8 cellular contexts compared by ENCODE assay signal in the genomic region with DNA sequence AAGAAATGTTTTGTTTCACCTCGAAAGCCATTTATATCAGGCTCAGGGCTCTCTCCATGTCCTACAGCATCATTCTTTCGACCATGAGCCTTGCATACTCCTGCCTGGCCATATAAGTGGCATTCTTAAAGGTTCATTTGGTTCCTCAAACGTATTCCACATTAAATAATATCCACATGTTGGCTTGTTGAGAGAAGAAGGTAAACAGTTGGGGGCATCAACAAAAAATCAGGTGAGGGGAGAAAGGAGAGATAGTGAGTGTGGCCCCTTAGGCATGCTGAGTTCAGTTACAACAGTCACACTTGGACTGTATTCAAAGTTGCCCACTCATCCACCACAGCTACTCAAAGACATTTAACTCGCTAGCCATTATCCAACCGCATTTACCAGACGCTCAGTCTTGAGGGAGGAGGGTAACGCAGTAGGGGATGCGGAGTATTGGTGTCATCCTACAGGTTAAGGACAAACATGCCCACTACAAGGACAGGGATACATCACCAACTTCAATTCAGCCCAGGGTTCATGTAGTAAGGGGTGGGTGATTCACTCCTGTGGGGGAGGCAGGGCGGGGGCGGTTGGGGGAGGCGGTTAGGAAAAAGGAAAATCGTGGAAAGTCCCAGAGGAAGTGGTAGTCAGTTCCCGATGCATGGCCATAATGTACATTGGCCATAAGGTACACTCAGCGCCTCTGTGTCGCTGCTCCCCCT. TPM values are rescaled to one million over a fixed set of nuclear protein-coding genes. Genes with fewer than 3 reads are reported as not detected.
DNase-seq lines count a peak whose midpoint lies in the region; ATAC-seq and TF ChIP-seq lines count a peak whose summit lies in the region.

No MANE protein-coding gene starts in this region.

- H3K27me3 ChIP-seq in testis = no peaks in the 10 kb centered on the region

- no peaks in the 10 kb centered on the region for H3K9me3 Mint-ChIP-seq in activated CD4-positive, alpha-beta T cell treated with anti-CD3 and anti-CD28 coated beads for 36 hours (ENCODE audit: low read depth)
- no peaks in the 10 kb centered on the region for H3K9me3 Mint-ChIP-seq in activated naive CD8-positive, alpha-beta T cell (ENCODE audit: low read depth)

- H3K4me3 ChIP-seq in testis = peak overlapping the region; percentile 82 to 86

- H3K27me3 Mint-ChIP-seq in activated CD4-positive, alpha-beta T cell treated with anti-CD3 and anti-CD28 coated beads for 36 hours = peaks cover 65% of the 10 kb centered on the region
- H3K27me3 Mint-ChIP-seq in activated naive CD8-positive, alpha-beta T cell = peaks cover 49% of the 10 kb centered on the region
- peaks cover 75% of the 10 kb centered on the region for H3K27me3 Mint-ChIP-seq in T-helper 17 cell

- no peaks in the 10 kb centered on the region for H3K9me3 ChIP-seq in testis
- no peaks in the 10 kb centered on the region for H3K9me3 ChIP-seq in T-helper 17 cell (ENCODE audit: control insufficient read depth, low read length, poor library complexity, severe bottlenecking)

- H3K36me3 ChIP-seq in testis (ENCODE audit: low read depth, missing control alignments) = no peaks in the 10 kb centered on the region

- CTCF ChIA-PET in activated CD4-positive, alpha-beta T cell treated with anti-CD3 and anti-CD28 coated beads for 36 hours (lab: Charles Lee) = interaction anchor here (0.6 to 1.7 kb wide), 3 partner anchors 9 to 128 kb away, joined by 3 to 6 read pairs (median 3); no protein-coding TSS in a partner anchor

- DNase-seq in activated CD4-positive, alpha-beta T cell treated with anti-CD3 and anti-CD28 coated beads for 36 hours = no peak
- DNase-seq in activated CD4-positive, alpha-beta T cell treated with anti-CD3 and anti-CD28 coated beads, Interleukin-2, amount 50 U/mL, for 1 hour = no peak
- DNase-seq in iris pigment epithelial cell (ENCODE audit: low read depth) (peak; percentile 74), testis (no peak), T-helper 17 cell (no peak)

- no peak for TF ChIP-seq CTCF in testis (IDR thresholded peaks at IDR 0.05)

- H3K36me3 Mint-ChIP-seq in activated CD4-positive, alpha-beta T cell treated with anti-CD3 and anti-CD28 coated beads for 36 hours (ENCODE audit: low read depth) = no peaks in the 10 kb centered on the region
- H3K36me3 Mint-ChIP-seq in activated naive CD8-positive, alpha-beta T cell = no peaks in the 10 kb centered on the region
- H3K36me3 Mint-ChIP-seq in T-helper 17 cell (ENCODE audit: low read depth) = peaks cover 4% of the 10 kb centered on the region

- 22% methylated on average over 13 to 15 of the region's 15 CpGs for WGBS in testis, 2 donors

- H3K27ac ChIP-seq in testis = peak overlapping the region in 1 of 2 donors; percentile 86

- peaks cover 16% of the 10 kb centered on the region for H3K4me1 ChIP-seq in testis

- intact Hi-C loops in activated CD4-positive, alpha-beta T cell treated with anti-CD3 and anti-CD28 coated beads for 36 hours (cut with DNase I, micrococcal nuclease) = loop anchor here in 1 of 2 experiments (5.0 kb wide), 1 partner anchor 66 kb away; a partner anchor contains a TSS
- intact Hi-C loops in testis (cut with DNase I; ENCODE audit: low total_unique reads) = no loop called here

- no peak for ATAC-seq in activated CD4-positive, alpha-beta T cell treated with anti-CD3 and anti-CD28 coated beads for 36 hours
- ATAC-seq in HG02571 (IDR thresholded peaks at IDR 0.05; ENCODE audit: unreplicated experiment) (no peak), GM21381 (IDR thresholded peaks at IDR 0.05; ENCODE audit: unreplicated experiment) (no peak), T-helper 17 cell (no peak)

- H3K27ac Mint-ChIP-seq in activated CD4-positive, alpha-beta T cell treated with anti-CD3 and anti-CD28 coated beads for 36 hours = no peak overlapping the region
- no peak overlapping the region for H3K27ac Mint-ChIP-seq in activated naive CD8-positive, alpha-beta T cell
- H3K27ac Mint-ChIP-seq in T-helper 17 cell = no peak overlapping the region

- no peak for TF ChIP-seq POLR2A in testis (IDR thresholded peaks at IDR 0.05)

- H3K4me1 Mint-ChIP-seq in activated CD4-positive, alpha-beta T cell treated with anti-CD3 and anti-CD28 coated beads for 36 hours = peaks cover 17% of the 10 kb centered on the region
- H3K4me1 Mint-ChIP-seq in activated naive CD8-positive, alpha-beta T cell (ENCODE audit: low read depth) = peaks cover 25% of the 10 kb centered on the region
- H3K4me1 Mint-ChIP-seq in T-helper 17 cell = no peaks in the 10 kb centered on the region

- POLR2A ChIA-PET in activated CD4-positive, alpha-beta T cell treated with anti-CD3 and anti-CD28 coated beads for 36 hours (lab: Charles Lee) = no interaction called here

- H3K4me3 Mint-ChIP-seq in activated CD4-positive, alpha-beta T cell treated with anti-CD3 and anti-CD28 coated beads for 36 hours = peak overlapping the region; percentile 66
- H3K4me3 Mint-ChIP-seq in activated naive CD8-positive, alpha-beta T cell = peak overlapping the region; percentile 79
- H3K4me3 Mint-ChIP-seq in T-helper 17 cell = no peak overlapping the region

RNA-seq across cellular contexts. Expression of a gene that starts 1.4 kb away (rescaled TPM):
- under 1 TPM; 0.50 to 0.63 TPM for total RNA-seq in activated CD4-positive, alpha-beta T cell treated with anti-CD3 and anti-CD28 coated beads for 36 hours
- total RNA-seq in testis (10 to 100 TPM; 14.8 to 22.5 TPM), T-helper 17 cell (under 1 TPM in 1 of 2 donors, not detected in 1; 0.15 TPM)
- polyA plus RNA-seq in testis (ENCODE audit: insufficient read depth, low read depth, low replicate concordance) = 9.1 TPM

Comparison
In these comparisons a context has a peak if more than half of its experiments do, and no peak if none do; other contexts are left out.
1. RNA of a gene that starts 1.4 kb away (total RNA-seq): 14.8 to 22.5 TPM in testis; 0.50 to 0.63 TPM in activated CD4-positive, alpha-beta T cell treated with anti-CD3 and anti-CD28 coated beads for 36 hours and 0.15 TPM in T-helper 17 cell; every median in the first group is over 4 times any median in the second.